In the genomic region with DNA sequence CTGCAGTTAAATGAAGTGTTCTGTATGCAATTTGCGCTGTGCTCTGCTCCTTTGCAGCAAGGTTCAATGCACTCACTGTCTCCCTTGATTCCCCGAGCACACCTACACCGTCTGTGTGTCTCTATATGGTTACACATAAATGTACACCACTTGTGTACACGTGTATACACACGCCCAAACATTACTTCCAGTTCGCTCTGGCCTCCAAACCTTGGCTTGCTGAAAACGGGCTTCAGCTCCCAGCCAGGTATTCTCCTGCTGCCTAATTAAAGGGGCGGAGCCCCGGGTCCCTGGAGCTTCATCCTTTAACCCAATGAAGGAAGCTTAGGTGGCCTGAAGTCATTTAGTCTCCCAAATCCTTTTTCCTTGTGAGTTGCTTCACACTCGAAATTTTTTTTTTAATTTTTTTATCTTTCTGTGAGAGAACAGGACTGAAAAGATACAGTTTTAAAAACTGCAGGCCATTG, we compare ENCODE assay signal across 15 cellular contexts. TPM values are rescaled to one million over a fixed set of nuclear protein-coding genes. Genes with fewer than 3 reads are reported as not detected.
A peak's percentile ranks its signal among the peaks of the same experiment; 100 is the strongest.
DNase-seq lines count a peak whose midpoint lies in the region; ATAC-seq and TF ChIP-seq lines count a peak whose summit lies in the region.
"Had no signal": no experiment of that assay in that cellular context is flagged by ENCODE, and none has a peak within 500 bp of the region (broad histone marks: within the 10 kb centered on the region; RNA-seq: fewer than 3 reads in every experiment).

No MANE protein-coding gene starts in this region.

- whole genome bisulfite sequencing in hepatocyte (ENCODE audit: low lambda C conversion rate, missing lambda C conversion rate): 13% methylated on average over 10 of the region's 10 CpGs

- no peaks in the 10 kb centered on the region for H3K9me3 ChIP-seq in hepatocyte (ENCODE audit: low read depth)
- no peaks in the 10 kb centered on the region for H3K9me3 ChIP-seq in mucosa of descending colon
- H3K9me3 ChIP-seq: colonic mucosa, thyroid gland had no signal

- peak overlapping the region; percentile 95 for H3K4me3 Mint-ChIP-seq in type B pancreatic cell

- H3K36me3 Mint-ChIP-seq in type B pancreatic cell: peaks cover 12% of the 10 kb centered on the region

- no peak for TF ChIP-seq CTCF in hepatocyte (IDR thresholded peaks at IDR 0.05; ENCODE audit: poor library complexity)
- no peak for TF ChIP-seq CTCF in type B pancreatic cell (conservative IDR thresholded peaks at IDR 0.05)
- no peak for TF ChIP-seq CTCF in mucosa of descending colon (IDR thresholded peaks at IDR 0.05)

- H2AFZ ChIP-seq in hepatocyte: no peak overlapping the region

- ATAC-seq in mucosa of descending colon: no peak
- ATAC-seq: left cardiac atrium had no signal

- intact Hi-C loops in mucosa of descending colon (cut with DNase I, micrococcal nuclease): no loop called here

- peak overlapping the region; percentile 91 for H3K4me2 ChIP-seq in hepatocyte

- H3K27me3 Mint-ChIP-seq in type B pancreatic cell: peaks cover 97% of the 10 kb centered on the region

- H3K4me3 ChIP-seq in hepatocyte (peak overlapping the region; percentile 64), mucosa of descending colon (no peak overlapping the region)
- H3K4me3 ChIP-seq: colonic mucosa, thyroid gland had no signal

- no peaks in the 10 kb centered on the region for H3K9me2 ChIP-seq in hepatocyte (replicated peaks; ENCODE audit: insufficient read depth)

- H3K4me1 ChIP-seq in hepatocyte (ENCODE audit: insufficient read depth): peaks cover 8% of the 10 kb centered on the region
- peaks cover 7% of the 10 kb centered on the region for H3K4me1 ChIP-seq in mucosa of descending colon (ENCODE audit: low read depth)
- H3K4me1 ChIP-seq: colonic mucosa had no signal

- H3K4me1 Mint-ChIP-seq in type B pancreatic cell (ENCODE audit: unreplicated experiment): no peaks in the 10 kb centered on the region

- DNase-seq in NCI-H2107 treated with DMSO at 0.1 percent for 48 hours (lab: John Stamatoyannopoulos, UW; ENCODE audit: unreplicated experiment): peak; percentile 28
- DNase-seq in NCI-H2107 (lab: John Stamatoyannopoulos, UW): no peak
- DNase-seq in NCI-H748 (lab: John Stamatoyannopoulos, UW; ENCODE audit: unreplicated experiment): peak; percentile 95
- DNase-seq in hepatocyte (ENCODE audit: low spot score): peak; percentile 40
- no peak for DNase-seq in type B pancreatic cell (ENCODE audit: extremely low spot score, unreplicated experiment)
- DNase-seq in DMS 273 treated with DMSO at 0.1 percent for 48 hours (lab: John Stamatoyannopoulos, UW): no peak
- no peak for DNase-seq in UCSD-AML1 (lab: John Stamatoyannopoulos, UW; ENCODE audit: unreplicated experiment)
- DNase-seq in mucosa of descending colon: no peak
- DNase-seq: activated CD4-positive, CD25-positive, alpha-beta regulatory T cell treated with anti-CD3 and anti-CD28 coated beads, Interleukin-2, amount 50 U/mL, for 72 hours; colonic mucosa; EL; GOT3; Kasumi-1; left cardiac atrium; thyroid gland had no signal

- H4K20me1 ChIP-seq in hepatocyte (ENCODE audit: insufficient read depth, poor library complexity, severe bottlenecking): peaks cover 5% of the 10 kb centered on the region

- H3K36me3 ChIP-seq in hepatocyte (replicated peaks; ENCODE audit: insufficient read depth, low read depth) (no peaks in the 10 kb centered on the region), mucosa of descending colon (ENCODE audit: low read depth) (no peaks in the 10 kb centered on the region)
- H3K36me3 ChIP-seq: colonic mucosa, thyroid gland had no signal

- H3K27ac Mint-ChIP-seq in type B pancreatic cell: peak overlapping the region; percentile 70

- H3K27ac ChIP-seq in hepatocyte: peak overlapping the region; percentile 91
- H3K27ac ChIP-seq: colonic mucosa, thyroid gland had no signal

- peaks cover 87% of the 10 kb centered on the region for H3K79me2 ChIP-seq in hepatocyte

- H3K9me3 Mint-ChIP-seq in type B pancreatic cell: no peaks in the 10 kb centered on the region

- peaks cover 83% of the 10 kb centered on the region for H3K27me3 ChIP-seq in hepatocyte

RNA-seq across cellular contexts. Expression of a gene that starts 4.6 kb away (rescaled TPM):
- total RNA-seq in hepatocyte (25.0 and 29.1 TPM in 2 replicates), type B pancreatic cell (ENCODE audit: low replicate concordance) (31.5 and 39.4 TPM in 2 replicates), mucosa of descending colon (1 to 10 TPM in 1 of 3 donors, under 1 TPM in 2; 0.54 to 1.4 (median 0.77) TPM)
- 16.2 and 22.0 TPM in 2 replicates for polyA plus RNA-seq in hepatocyte
- total RNA-seq: left cardiac atrium had no signal

Comparison
In these comparisons a context has a peak if more than half of its experiments do, and no peak if none do; other contexts are left out.
1. DNase-seq: peak in NCI-H2107 treated with DMSO at 0.1 percent for 48 hours (single experiment), NCI-H748 (single experiment) and hepatocyte (single experiment); none in NCI-H2107 (single experiment), type B pancreatic cell (single experiment), DMS 273 treated with DMSO at 0.1 percent for 48 hours (single experiment), UCSD-AML1 (single experiment) and mucosa of descending colon (0 of 3).
2. RNA of a gene that starts 4.6 kb away (total RNA-seq): 31.5 to 39.4 TPM in type B pancreatic cell and 25.0 to 29.1 TPM in hepatocyte; 0.54 to 1.4 TPM in mucosa of descending colon; every median in the first group is over 10 times any median in the second.